Comparison of ENCODE assay signal across 1 cellular context in the genomic region with DNA sequence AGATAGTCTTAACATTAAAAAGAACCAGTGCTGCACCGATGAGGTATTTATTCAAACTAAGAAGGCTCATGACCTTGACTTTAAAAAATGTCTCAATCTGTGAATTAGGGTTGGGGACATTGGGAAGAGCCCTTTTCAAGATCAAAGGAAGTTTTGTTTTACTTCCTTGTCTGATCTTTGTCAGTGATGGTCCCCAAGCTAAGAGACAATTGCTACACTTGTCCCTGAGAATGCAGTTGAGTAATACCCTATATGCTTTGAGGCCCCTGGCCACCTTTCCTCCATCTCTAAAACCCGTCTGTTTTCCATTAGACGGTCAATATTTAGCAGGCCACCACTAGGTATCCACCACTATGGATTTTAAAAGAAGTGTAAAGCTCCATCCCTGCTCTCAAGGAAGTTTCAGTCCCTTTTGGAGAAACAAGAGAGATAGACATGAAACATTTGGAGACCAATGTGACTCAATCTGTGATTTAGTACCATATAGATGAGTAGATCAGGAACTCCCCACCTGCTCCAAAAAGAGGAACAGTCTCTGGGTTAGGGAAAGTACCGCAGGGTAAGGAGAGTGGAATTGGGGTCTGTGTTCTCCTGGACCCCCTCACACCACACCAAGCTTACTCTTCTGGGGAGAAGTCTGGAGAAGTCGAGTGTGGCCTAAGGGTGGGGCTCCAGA.
A peak's percentile ranks its signal among the peaks of the same experiment; 100 is the strongest.
TF ChIP-seq lines count a peak whose summit lies in the region.

No MANE protein-coding gene starts in this region.

TF ChIP-seq in HepG2, 621 proteins besides CTCF, POLR2A, EP300 and RAD21 (continued from another document and continues in another):
- TF ChIP-seq, protein P1, sequence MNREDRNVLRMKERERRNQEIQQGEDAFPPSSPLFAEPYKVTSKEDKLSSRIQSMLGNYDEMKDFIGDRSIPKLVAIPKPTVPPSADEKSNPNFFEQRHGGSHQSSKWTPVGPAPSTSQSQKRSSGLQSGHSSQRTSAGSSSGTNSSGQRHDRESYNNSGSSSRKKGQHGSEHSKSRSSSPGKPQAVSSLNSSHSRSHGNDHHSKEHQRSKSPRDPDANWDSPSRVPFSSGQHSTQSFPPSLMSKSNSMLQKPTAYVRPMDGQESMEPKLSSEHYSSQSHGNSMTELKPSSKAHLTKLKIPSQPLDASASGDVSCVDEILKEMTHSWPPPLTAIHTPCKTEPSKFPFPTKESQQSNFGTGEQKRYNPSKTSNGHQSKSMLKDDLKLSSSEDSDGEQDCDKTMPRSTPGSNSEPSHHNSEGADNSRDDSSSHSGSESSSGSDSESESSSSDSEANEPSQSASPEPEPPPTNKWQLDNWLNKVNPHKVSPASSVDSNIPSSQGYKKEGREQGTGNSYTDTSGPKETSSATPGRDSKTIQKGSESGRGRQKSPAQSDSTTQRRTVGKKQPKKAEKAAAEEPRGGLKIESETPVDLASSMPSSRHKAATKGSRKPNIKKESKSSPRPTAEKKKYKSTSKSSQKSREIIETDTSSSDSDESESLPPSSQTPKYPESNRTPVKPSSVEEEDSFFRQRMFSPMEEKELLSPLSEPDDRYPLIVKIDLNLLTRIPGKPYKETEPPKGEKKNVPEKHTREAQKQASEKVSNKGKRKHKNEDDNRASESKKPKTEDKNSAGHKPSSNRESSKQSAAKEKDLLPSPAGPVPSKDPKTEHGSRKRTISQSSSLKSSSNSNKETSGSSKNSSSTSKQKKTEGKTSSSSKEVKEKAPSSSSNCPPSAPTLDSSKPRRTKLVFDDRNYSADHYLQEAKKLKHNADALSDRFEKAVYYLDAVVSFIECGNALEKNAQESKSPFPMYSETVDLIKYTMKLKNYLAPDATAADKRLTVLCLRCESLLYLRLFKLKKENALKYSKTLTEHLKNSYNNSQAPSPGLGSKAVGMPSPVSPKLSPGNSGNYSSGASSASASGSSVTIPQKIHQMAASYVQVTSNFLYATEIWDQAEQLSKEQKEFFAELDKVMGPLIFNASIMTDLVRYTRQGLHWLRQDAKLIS (CRISPR knock-in tag; IDR thresholded peaks at IDR 0.05): 0 out of 2 replicates have a peak, but pooled peaks have one; percentile 48
- TF ChIP-seq ATRX (CRISPR knock-in tag; IDR thresholded peaks at IDR 0.05; ENCODE audit: borderline replicate concordance) (no peak), ZNF44 (CRISPR knock-in tag; IDR thresholded peaks at IDR 0.05) (no peak), TBL1XR1 (IDR thresholded peaks at IDR 0.05; ENCODE audit: borderline replicate concordance, low read length, partially characterized antibody) (no peak), SIN3B (IDR thresholded peaks at IDR 0.05; ENCODE audit: low read length) (no peak), ZNF333 (CRISPR knock-in tag; IDR thresholded peaks at IDR 0.05; ENCODE audit: borderline replicate concordance) (no peak), MTF1 (CRISPR knock-in tag; IDR thresholded peaks at IDR 0.05) (peak; percentile 29; the same call in 1 of the 2 replicates), ZFP62 (CRISPR knock-in tag; IDR thresholded peaks at IDR 0.05) (no peak), NR2C2 (CRISPR knock-in tag; IDR thresholded peaks at IDR 0.05; ENCODE audit: borderline replicate concordance) (0 out of 2 replicates have a peak, but pooled peaks have one; percentile 45), NRL (CRISPR knock-in tag; IDR thresholded peaks at IDR 0.05; ENCODE audit: borderline replicate concordance) (no peak), MIER3 (CRISPR knock-in tag; IDR thresholded peaks at IDR 0.05; ENCODE audit: borderline replicate concordance) (peak; percentile 93; the same call in 1 of the 2 replicates), TOE1 (CRISPR knock-in tag; IDR thresholded peaks at IDR 0.05) (no peak), HDAC6 (IDR thresholded peaks at IDR 0.05; ENCODE audit: low read depth, low read length) (no peak), TEAD3 (CRISPR knock-in tag; optimal IDR thresholded peaks at IDR 0.05; ENCODE audit: borderline replicate concordance) (peak; percentile 60), CHCHD3 (CRISPR knock-in tag; IDR thresholded peaks at IDR 0.05) (no peak), HMG20A (CRISPR knock-in tag; IDR thresholded peaks at IDR 0.05; ENCODE audit: borderline replicate concordance) (peak; percentile 94), CREB1 (IDR thresholded peaks at IDR 0.05) (no peak), CREB1 (CRISPR knock-in tag; IDR thresholded peaks at IDR 0.05) (no peak), NCOR1 (IDR thresholded peaks at IDR 0.05; ENCODE audit: borderline replicate concordance, low read length) (peak; percentile 79; the same call in 1 of the 2 replicates), GZF1 (CRISPR knock-in tag; IDR thresholded peaks at IDR 0.05) (no peak), ZSCAN9 (CRISPR knock-in tag; IDR thresholded peaks at IDR 0.05; ENCODE audit: borderline replicate concordance) (no peak), HNRNPLL (IDR thresholded peaks at IDR 0.05; ENCODE audit: low read depth, low read length, poor library complexity, severe bottlenecking) (no peak), HES4 (CRISPR knock-in tag; IDR thresholded peaks at IDR 0.05; ENCODE audit: borderline replicate concordance) (no peak), NCOA5 (CRISPR knock-in tag; IDR thresholded peaks at IDR 0.05) (no peak), NCOA2 (CRISPR knock-in tag; IDR thresholded peaks at IDR 0.05) (peak; percentile 96), JARID2 (CRISPR knock-in tag; IDR thresholded peaks at IDR 0.05; ENCODE audit: insufficient replicate concordance) (no peak), ZNF567 (CRISPR knock-in tag; IDR thresholded peaks at IDR 0.05; ENCODE audit: borderline replicate concordance) (no peak), NFYC (CRISPR knock-in tag; IDR thresholded peaks at IDR 0.05) (no peak), FOXK1 (CRISPR knock-in tag; IDR thresholded peaks at IDR 0.05; ENCODE audit: borderline replicate concordance, low read depth) (peak; percentile 32; the same call in 1 of the 2 replicates), ZNF34 (CRISPR knock-in tag; IDR thresholded peaks at IDR 0.05; ENCODE audit: borderline replicate concordance) (no peak), GATAD2A (CRISPR knock-in tag; IDR thresholded peaks at IDR 0.05) (peak; percentile 98)
- TF ChIP-seq, protein P2, sequence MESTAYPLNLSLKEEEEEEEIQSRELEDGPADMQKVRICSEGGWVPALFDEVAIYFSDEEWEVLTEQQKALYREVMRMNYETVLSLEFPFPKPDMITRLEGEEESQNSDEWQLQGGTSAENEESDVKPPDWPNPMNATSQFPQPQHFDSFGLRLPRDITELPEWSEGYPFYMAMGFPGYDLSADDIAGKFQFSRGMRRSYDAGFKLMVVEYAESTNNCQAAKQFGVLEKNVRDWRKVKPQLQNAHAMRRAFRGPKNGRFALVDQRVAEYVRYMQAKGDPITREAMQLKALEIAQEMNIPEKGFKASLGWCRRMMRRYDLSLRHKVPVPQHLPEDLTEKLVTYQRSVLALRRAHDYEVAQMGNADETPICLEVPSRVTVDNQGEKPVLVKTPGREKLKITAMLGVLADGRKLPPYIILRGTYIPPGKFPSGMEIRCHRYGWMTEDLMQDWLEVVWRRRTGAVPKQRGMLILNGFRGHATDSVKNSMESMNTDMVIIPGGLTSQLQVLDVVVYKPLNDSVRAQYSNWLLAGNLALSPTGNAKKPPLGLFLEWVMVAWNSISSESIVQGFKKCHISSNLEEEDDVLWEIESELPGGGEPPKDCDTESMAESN (CRISPR knock-in tag; conservative IDR thresholded peaks at IDR 0.05): no peak
- TF ChIP-seq, protein P3, sequence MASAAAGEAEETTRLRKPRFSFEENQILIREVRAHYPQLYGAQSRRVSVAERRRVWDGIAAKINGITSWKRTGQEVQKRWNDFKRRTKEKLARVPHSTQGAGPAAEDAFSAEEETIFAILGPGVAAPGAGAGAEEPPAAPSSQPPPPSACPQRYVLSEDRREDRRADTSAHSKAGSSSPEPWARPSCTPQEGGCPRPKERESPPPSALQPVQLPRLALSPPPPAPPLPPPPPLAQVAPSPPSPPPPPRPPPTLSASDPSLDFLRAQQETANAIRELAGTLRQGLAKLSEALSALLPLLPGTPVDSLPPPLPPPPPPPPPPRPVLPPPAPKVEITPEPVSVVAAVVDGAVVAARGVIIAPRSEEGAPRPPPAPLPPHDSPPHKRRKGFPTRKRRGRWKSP (CRISPR knock-in tag; IDR thresholded peaks at IDR 0.05): no peak
- TF ChIP-seq, protein P4, sequence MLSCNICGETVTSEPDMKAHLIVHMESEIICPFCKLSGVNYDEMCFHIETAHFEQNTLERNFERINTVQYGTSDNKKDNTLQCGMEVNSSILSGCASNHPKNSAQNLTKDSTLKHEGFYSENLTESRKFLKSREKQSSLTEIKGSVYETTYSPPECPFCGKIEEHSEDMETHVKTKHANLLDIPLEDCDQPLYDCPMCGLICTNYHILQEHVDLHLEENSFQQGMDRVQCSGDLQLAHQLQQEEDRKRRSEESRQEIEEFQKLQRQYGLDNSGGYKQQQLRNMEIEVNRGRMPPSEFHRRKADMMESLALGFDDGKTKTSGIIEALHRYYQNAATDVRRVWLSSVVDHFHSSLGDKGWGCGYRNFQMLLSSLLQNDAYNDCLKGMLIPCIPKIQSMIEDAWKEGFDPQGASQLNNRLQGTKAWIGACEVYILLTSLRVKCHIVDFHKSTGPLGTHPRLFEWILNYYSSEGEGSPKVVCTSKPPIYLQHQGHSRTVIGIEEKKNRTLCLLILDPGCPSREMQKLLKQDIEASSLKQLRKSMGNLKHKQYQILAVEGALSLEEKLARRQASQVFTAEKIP (CRISPR knock-in tag; IDR thresholded peaks at IDR 0.05; ENCODE audit: borderline replicate concordance): no peak
- TF ChIP-seq, protein P5, sequence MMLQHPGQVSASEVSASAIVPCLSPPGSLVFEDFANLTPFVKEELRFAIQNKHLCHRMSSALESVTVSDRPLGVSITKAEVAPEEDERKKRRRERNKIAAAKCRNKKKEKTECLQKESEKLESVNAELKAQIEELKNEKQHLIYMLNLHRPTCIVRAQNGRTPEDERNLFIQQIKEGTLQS (CRISPR knock-in tag; IDR thresholded peaks at IDR 0.05): no peak
- TF ChIP-seq, protein P6, sequence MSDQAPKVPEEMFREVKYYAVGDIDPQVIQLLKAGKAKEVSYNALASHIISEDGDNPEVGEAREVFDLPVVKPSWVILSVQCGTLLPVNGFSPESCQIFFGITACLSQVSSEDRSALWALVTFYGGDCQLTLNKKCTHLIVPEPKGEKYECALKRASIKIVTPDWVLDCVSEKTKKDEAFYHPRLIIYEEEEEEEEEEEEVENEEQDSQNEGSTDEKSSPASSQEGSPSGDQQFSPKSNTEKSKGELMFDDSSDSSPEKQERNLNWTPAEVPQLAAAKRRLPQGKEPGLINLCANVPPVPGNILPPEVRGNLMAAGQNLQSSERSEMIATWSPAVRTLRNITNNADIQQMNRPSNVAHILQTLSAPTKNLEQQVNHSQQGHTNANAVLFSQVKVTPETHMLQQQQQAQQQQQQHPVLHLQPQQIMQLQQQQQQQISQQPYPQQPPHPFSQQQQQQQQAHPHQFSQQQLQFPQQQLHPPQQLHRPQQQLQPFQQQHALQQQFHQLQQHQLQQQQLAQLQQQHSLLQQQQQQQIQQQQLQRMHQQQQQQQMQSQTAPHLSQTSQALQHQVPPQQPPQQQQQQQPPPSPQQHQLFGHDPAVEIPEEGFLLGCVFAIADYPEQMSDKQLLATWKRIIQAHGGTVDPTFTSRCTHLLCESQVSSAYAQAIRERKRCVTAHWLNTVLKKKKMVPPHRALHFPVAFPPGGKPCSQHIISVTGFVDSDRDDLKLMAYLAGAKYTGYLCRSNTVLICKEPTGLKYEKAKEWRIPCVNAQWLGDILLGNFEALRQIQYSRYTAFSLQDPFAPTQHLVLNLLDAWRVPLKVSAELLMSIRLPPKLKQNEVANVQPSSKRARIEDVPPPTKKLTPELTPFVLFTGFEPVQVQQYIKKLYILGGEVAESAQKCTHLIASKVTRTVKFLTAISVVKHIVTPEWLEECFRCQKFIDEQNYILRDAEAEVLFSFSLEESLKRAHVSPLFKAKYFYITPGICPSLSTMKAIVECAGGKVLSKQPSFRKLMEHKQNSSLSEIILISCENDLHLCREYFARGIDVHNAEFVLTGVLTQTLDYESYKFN (CRISPR knock-in tag; conservative IDR thresholded peaks at IDR 0.05): peak; percentile 79
- TF ChIP-seq, protein P7, sequence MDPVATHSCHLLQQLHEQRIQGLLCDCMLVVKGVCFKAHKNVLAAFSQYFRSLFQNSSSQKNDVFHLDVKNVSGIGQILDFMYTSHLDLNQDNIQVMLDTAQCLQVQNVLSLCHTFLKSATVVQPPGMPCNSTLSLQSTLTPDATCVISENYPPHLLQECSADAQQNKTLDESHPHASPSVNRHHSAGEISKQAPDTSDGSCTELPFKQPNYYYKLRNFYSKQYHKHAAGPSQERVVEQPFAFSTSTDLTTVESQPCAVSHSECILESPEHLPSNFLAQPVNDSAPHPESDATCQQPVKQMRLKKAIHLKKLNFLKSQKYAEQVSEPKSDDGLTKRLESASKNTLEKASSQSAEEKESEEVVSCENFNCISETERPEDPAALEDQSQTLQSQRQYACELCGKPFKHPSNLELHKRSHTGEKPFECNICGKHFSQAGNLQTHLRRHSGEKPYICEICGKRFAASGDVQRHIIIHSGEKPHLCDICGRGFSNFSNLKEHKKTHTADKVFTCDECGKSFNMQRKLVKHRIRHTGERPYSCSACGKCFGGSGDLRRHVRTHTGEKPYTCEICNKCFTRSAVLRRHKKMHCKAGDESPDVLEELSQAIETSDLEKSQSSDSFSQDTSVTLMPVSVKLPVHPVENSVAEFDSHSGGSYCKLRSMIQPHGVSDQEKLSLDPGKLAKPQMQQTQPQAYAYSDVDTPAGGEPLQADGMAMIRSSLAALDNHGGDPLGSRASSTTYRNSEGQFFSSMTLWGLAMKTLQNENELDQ (CRISPR knock-in tag; IDR thresholded peaks at IDR 0.05; ENCODE audit: borderline replicate concordance): no peak
- TF ChIP-seq, protein P8, sequence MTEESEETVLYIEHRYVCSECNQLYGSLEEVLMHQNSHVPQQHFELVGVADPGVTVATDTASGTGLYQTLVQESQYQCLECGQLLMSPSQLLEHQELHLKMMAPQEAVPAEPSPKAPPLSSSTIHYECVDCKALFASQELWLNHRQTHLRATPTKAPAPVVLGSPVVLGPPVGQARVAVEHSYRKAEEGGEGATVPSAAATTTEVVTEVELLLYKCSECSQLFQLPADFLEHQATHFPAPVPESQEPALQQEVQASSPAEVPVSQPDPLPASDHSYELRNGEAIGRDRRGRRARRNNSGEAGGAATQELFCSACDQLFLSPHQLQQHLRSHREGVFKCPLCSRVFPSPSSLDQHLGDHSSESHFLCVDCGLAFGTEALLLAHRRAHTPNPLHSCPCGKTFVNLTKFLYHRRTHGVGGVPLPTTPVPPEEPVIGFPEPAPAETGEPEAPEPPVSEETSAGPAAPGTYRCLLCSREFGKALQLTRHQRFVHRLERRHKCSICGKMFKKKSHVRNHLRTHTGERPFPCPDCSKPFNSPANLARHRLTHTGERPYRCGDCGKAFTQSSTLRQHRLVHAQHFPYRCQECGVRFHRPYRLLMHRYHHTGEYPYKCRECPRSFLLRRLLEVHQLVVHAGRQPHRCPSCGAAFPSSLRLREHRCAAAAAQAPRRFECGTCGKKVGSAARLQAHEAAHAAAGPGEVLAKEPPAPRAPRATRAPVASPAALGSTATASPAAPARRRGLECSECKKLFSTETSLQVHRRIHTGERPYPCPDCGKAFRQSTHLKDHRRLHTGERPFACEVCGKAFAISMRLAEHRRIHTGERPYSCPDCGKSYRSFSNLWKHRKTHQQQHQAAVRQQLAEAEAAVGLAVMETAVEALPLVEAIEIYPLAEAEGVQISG (CRISPR knock-in tag; IDR thresholded peaks at IDR 0.05): peak; percentile 36; the same call in 1 of the 2 replicates
- TF ChIP-seq, protein P9, sequence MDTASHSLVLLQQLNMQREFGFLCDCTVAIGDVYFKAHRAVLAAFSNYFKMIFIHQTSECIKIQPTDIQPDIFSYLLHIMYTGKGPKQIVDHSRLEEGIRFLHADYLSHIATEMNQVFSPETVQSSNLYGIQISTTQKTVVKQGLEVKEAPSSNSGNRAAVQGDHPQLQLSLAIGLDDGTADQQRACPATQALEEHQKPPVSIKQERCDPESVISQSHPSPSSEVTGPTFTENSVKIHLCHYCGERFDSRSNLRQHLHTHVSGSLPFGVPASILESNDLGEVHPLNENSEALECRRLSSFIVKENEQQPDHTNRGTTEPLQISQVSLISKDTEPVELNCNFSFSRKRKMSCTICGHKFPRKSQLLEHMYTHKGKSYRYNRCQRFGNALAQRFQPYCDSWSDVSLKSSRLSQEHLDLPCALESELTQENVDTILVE (CRISPR knock-in tag; IDR thresholded peaks at IDR 0.05): 0 out of 2 replicates have a peak, but pooled peaks have one; percentile 30
